ENCODE assay signal across 8 cellular contexts in genomic region chr10:73848821-73849489, GRCh38. TPM values are rescaled to one million over a fixed set of nuclear protein-coding genes. Genes with fewer than 3 reads are reported as not detected.
A peak's percentile ranks its signal among the peaks of the same experiment; 100 is the strongest.
DNase-seq lines count a peak whose midpoint lies in the region; ATAC-seq and TF ChIP-seq lines count a peak whose summit lies in the region.

No MANE protein-coding gene starts in this region.

- H3K36me3 Mint-ChIP-seq in dendritic cell treated with granulocyte-macrophage colony-stimulating factor and Interleukin-4, amounts not matched to agents 40 ng/mL and 50 ng/mL, for 4 days (ENCODE audit: low read depth), result peaks cover 89% of the 10 kb centered on the region

- H3K27ac ChIP-seq in lower lobe of right lung, result peak overlapping the region; percentile 50

- H3K4me1 ChIP-seq in lower lobe of right lung, result peaks cover 20% of the 10 kb centered on the region

- peaks cover 73% of the 10 kb centered on the region for H3K36me3 ChIP-seq in lower lobe of right lung

- H3K4me3 Mint-ChIP-seq in dendritic cell treated with granulocyte-macrophage colony-stimulating factor and Interleukin-4, amounts not matched to agents 40 ng/mL and 50 ng/mL, for 4 days, result no peak overlapping the region

- ATAC-seq in GM18907 (IDR thresholded peaks at IDR 0.05; ENCODE audit: unreplicated experiment) (peak; percentile 85), HG03175 (IDR thresholded peaks at IDR 0.05; ENCODE audit: unreplicated experiment) (peak; percentile 95), lower lobe of right lung (peak; percentile 81 to 91)

- peak overlapping the region; percentile 49 for H3K27ac Mint-ChIP-seq in dendritic cell treated with granulocyte-macrophage colony-stimulating factor and Interleukin-4, amounts not matched to agents 40 ng/mL and 50 ng/mL, for 4 days

- intact Hi-C loops in dendritic cell treated with granulocyte-macrophage colony-stimulating factor and Interleukin-4, amounts not matched to agents 40 ng/mL and 50 ng/mL, for 4 days (cut with micrococcal nuclease), result loop anchor here (1.0 kb wide), 1 partner anchor 30 kb away; no protein-coding TSS in a partner anchor
- intact Hi-C loops in lower lobe of right lung (cut with DNase I), result no loop called here

- peaks cover 19% of the 10 kb centered on the region for H3K4me1 Mint-ChIP-seq in dendritic cell treated with granulocyte-macrophage colony-stimulating factor and Interleukin-4, amounts not matched to agents 40 ng/mL and 50 ng/mL, for 4 days (ENCODE audit: low read depth)

- no peaks in the 10 kb centered on the region for H3K27me3 Mint-ChIP-seq in dendritic cell treated with granulocyte-macrophage colony-stimulating factor and Interleukin-4, amounts not matched to agents 40 ng/mL and 50 ng/mL, for 4 days

- H3K4me3 ChIP-seq in lower lobe of right lung, result peak overlapping the region; percentile 4

- DNase-seq in Ammon's horn (ENCODE audit: low spot score) (peak; percentile 91), NCI-H526 treated with DMSO at 0.1 percent for 48 hours (lab: John Stamatoyannopoulos, UW) (peak; percentile 7), lower lobe of right lung (peak; percentile 88)
- peak; percentile 89 to 93 for DNase-seq in activated CD4-positive, alpha-beta T cell treated with anti-CD3 and anti-CD28 coated beads, Interleukin-2, amount 50 U/mL, for 4 hours
- peak; percentile 78 to 88 (median 87) for DNase-seq in stimulated activated CD4-positive, alpha-beta T cell treated with anti-CD3 and anti-CD28 coated beads, TNF-alpha, amount 100 ng/mL, for 4 hours (ENCODE audit: low read depth in 3 of 3)

- TF ChIP-seq CTCF in lower lobe of right lung (IDR thresholded peaks at IDR 0.05), result peak; percentile 99

- no peaks in the 10 kb centered on the region for H3K27me3 ChIP-seq in lower lobe of right lung (ENCODE audit: low read depth)

- no peaks in the 10 kb centered on the region for H3K9me3 Mint-ChIP-seq in dendritic cell treated with granulocyte-macrophage colony-stimulating factor and Interleukin-4, amounts not matched to agents 40 ng/mL and 50 ng/mL, for 4 days

- H3K9me3 ChIP-seq in lower lobe of right lung, result no peaks in the 10 kb centered on the region

RNA-seq across cellular contexts. Expression of gene CAMK2G, which starts 25.4 kb away (rescaled TPM):
- 38.4 TPM for total RNA-seq in lower lobe of right lung

RNA-seq across cellular contexts. Expression of gene NDST2, which starts 37.6 kb away (rescaled TPM):
- 32.3 TPM for total RNA-seq in lower lobe of right lung

Comparison
In these comparisons a context has a peak if more than half of its experiments do, and no peak if none do; other contexts are left out.
1. Peak in every context shown above with its lines: DNase-seq, ATAC-seq, H3K4me3 ChIP-seq and H3K27ac ChIP-seq.
2. DNase-seq: peak in every context shown above with its lines; median percentile 91 in Ammon's horn; 91 in activated CD4-positive, alpha-beta T cell treated with anti-CD3 and anti-CD28 coated beads, Interleukin-2, amount 50 U/mL, for 4 hours; 88 in lower lobe of right lung; 87 in stimulated activated CD4-positive, alpha-beta T cell treated with anti-CD3 and anti-CD28 coated beads, TNF-alpha, amount 100 ng/mL, for 4 hours; 7 in NCI-H526 treated with DMSO at 0.1 percent for 48 hours.